Comparison of ENCODE assay signal across 8 cellular contexts in the genomic region with DNA sequence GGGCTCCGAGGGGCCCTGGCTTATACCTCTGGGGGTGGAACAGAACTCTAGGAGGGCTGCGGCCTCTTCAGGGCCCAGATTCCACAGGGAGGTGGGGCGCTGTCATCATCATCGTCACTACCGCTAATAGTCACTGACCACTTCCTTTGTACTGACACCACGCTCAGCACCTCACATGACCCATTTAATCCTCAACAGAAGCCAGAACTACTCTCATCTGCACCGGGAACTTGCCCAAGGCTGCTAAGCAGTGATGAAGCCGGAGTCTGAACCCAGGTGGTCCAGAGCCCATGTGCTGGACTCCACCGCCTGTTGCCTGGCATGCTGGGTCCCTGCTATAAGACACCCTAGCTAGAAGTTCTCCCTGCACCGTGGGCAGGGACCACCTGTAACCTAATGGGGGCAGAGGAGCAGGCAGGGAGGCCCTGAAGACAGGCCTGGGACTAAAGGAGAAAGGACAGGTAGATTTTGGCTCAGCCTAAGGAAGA. TPM values are rescaled to one million over a fixed set of nuclear protein-coding genes. Genes with fewer than 3 reads are reported as not detected.
DNase-seq lines count a peak whose midpoint lies in the region; TF ChIP-seq lines count a peak whose summit lies in the region.

No MANE protein-coding gene starts in this region.

- peak overlapping the region; percentile 7 for H3K4me3 ChIP-seq in iPS-18a (ENCODE audit: low read length)
- H3K4me3 ChIP-seq in testis, result no peak overlapping the region

- intact Hi-C loops in testis (cut with DNase I; ENCODE audit: low total_unique reads), result no loop called here

- H3K4me1 ChIP-seq in iPS-18a (ENCODE audit: control insufficient read depth, low read depth, low read length), result peaks cover 17% of the 10 kb centered on the region
- H3K4me1 ChIP-seq in testis, result peaks cover 4% of the 10 kb centered on the region

- 83 to 84% methylated on average over 10 of the region's 10 CpGs for whole genome bisulfite sequencing in testis, 2 donors

- TF ChIP-seq POLR2A in testis (IDR thresholded peaks at IDR 0.05), result no peak

- no peaks in the 10 kb centered on the region for H3K27me3 ChIP-seq in iPS-18a (ENCODE audit: control insufficient read depth, insufficient read depth, low read length)
- no peaks in the 10 kb centered on the region for H3K27me3 ChIP-seq in testis

- H3K9ac ChIP-seq in iPS-18a (ENCODE audit: low read length), result peak overlapping the region; percentile 11

- no peaks in the 10 kb centered on the region for H3K36me3 ChIP-seq in iPS-18a (ENCODE audit: control insufficient read depth, low read depth, low read length)
- H3K36me3 ChIP-seq in testis (ENCODE audit: low read depth, missing control alignments), result no peaks in the 10 kb centered on the region

- H3K9me3 ChIP-seq in iPS-18a (ENCODE audit: control insufficient read depth, low read depth, low read length) (no peaks in the 10 kb centered on the region), testis (no peaks in the 10 kb centered on the region)

- no peak for TF ChIP-seq CTCF in testis (IDR thresholded peaks at IDR 0.05)

- DNase-seq in activated gamma-delta T cell treated with Interleukin-2 at 50 U/mL for 16 hours (peak; percentile 53), activated gamma-delta T cell (lab: John Stamatoyannopoulos, UW) (no peak), testis (peak; percentile 35), NCI-H2171 treated with DMSO at 0.1 percent for 48 hours (lab: John Stamatoyannopoulos, UW) (no peak), DMS153 (lab: John Stamatoyannopoulos, UW) (no peak), COLO829 (ENCODE audit: low spot score) (no peak)
- peak; percentile 21 for DNase-seq in activated T-helper 9 cell treated with anti-CD3 and anti-CD28 coated beads, Interleukin-2, amount 50 U/mL, for 16 hours (ENCODE audit: low read depth)

- H3K27ac ChIP-seq in iPS-18a (ENCODE audit: low read length) (no peak overlapping the region), testis (no peak overlapping the region)

RNA-seq across cellular contexts. Expression of gene UNC13D, which starts 12.0 kb away (rescaled TPM):
- total RNA-seq in testis, result 10 to 100 TPM; 15.0 to 20.4 TPM
- polyA plus RNA-seq in testis (ENCODE audit: insufficient read depth, low read depth, low replicate concordance), result 10.2 TPM

RNA-seq across cellular contexts. Expression of gene WBP2, which starts 22.9 kb away (rescaled TPM):
- 100 to 1,000 TPM in 1 of 2 donors, 10 to 100 TPM in 1; 96.1 to 127 TPM for total RNA-seq in testis
- polyA plus RNA-seq in testis (ENCODE audit: insufficient read depth, low read depth, low replicate concordance), result 217 TPM

RNA-seq across cellular contexts. Expression of gene TRIM47, which starts 46.2 kb away (rescaled TPM):
- 10 to 100 TPM; 43.5 to 48.6 TPM for total RNA-seq in testis
- 18.3 TPM for polyA plus RNA-seq in testis (ENCODE audit: insufficient read depth, low read depth, low replicate concordance)

RNA-seq across cellular contexts. Expression of gene UNK, which starts 47.6 kb away (rescaled TPM):
- 10 to 100 TPM; 57.2 to 76.0 TPM for total RNA-seq in testis
- polyA plus RNA-seq in testis (ENCODE audit: insufficient read depth, low read depth, low replicate concordance), result 66.7 TPM

Comparison
In these comparisons a context has a peak if more than half of its experiments do, and no peak if none do; other contexts are left out.
1. DNase-seq: peak in activated gamma-delta T cell treated with Interleukin-2 at 50 U/mL for 16 hours (single experiment), activated T-helper 9 cell treated with anti-CD3 and anti-CD28 coated beads, Interleukin-2, amount 50 U/mL, for 16 hours (single experiment) and testis (single experiment); none in activated gamma-delta T cell (single experiment), NCI-H2171 treated with DMSO at 0.1 percent for 48 hours (single experiment), DMS153 (single experiment) and COLO829 (single experiment).